20 cellular contexts compared by ENCODE assay signal in genomic region chr3:172259726-172260248, GRCh38.
DNase-seq lines count a peak whose midpoint lies in the region; TF ChIP-seq lines count a peak whose summit lies in the region.
"Had no signal": no experiment of that assay in that cellular context is flagged by ENCODE, and none has a peak within 500 bp of the region (broad histone marks: within the 10 kb centered on the region; RNA-seq: fewer than 3 reads in every experiment).

No MANE protein-coding gene starts in this region.

- DNase-seq in breast epithelium (ENCODE audit: low spot score in 2 of 2) (no peak), MCF 10A (ENCODE audit: unreplicated experiment) (no peak), colonic mucosa (no peak), osteocyte (ENCODE audit: extremely low spot score, unreplicated experiment) (no peak), type B pancreatic cell (ENCODE audit: extremely low spot score, unreplicated experiment) (no peak), NCI-H510A (lab: John Stamatoyannopoulos, UW) (no peak), dedifferentiated amniotic fluid mesenchymal stem cell (ENCODE audit: extremely low spot score) (no peak)
- no peak for DNase-seq in activated CD8-positive, alpha-beta memory T cell treated with anti-CD3 and anti-CD28 coated beads, Interleukin-2, amount 50 U/mL, for 48 hours
- DNase-seq: activated naive CD4-positive, alpha-beta T cell treated with anti-CD3 and anti-CD28 coated beads, Interleukin-2, amount 10 ng/mL, durations not matched to agents 7 days and 5 days; DMS79 treated with DMSO at 0.1 percent for 48 hours; foreskin keratinocyte; left lung; NCI-H2029; NCI-H524 treated with DMSO at 0.1 percent for 48 hours; stimulated activated CD4-positive, alpha-beta T cell treated with anti-CD3 and anti-CD28 coated beads, Interleukin-1b, Interleukin-23, amount 100 ng/mL, for 48 hours; T1000 had no signal

- no peak for TF ChIP-seq POLR2A in breast epithelium (IDR thresholded peaks at IDR 0.05)

- no peaks in the 10 kb centered on the region for H3K27me3 Mint-ChIP-seq in MCF 10A (ENCODE audit: insufficient read depth, unreplicated experiment)
- H3K27me3 Mint-ChIP-seq in osteocyte (ENCODE audit: unreplicated experiment), result no peaks in the 10 kb centered on the region
- no peaks in the 10 kb centered on the region for H3K27me3 Mint-ChIP-seq in type B pancreatic cell
- H3K27me3 Mint-ChIP-seq: activated naive CD4-positive, alpha-beta T cell treated with anti-CD3 and anti-CD28 coated beads, Interleukin-2, amount 10 ng/mL, durations not matched to agents 7 days and 5 days; progenitor cell of endocrine pancreas had no signal

- H3K27ac ChIP-seq in breast epithelium (peak overlapping the region; percentile 77 to 82), colonic mucosa (peak overlapping the region; percentile 4)
- H3K27ac ChIP-seq: foreskin keratinocyte, SJSA1 had no signal

- H3K36me3 ChIP-seq in breast epithelium (no peaks in the 10 kb centered on the region), colonic mucosa (no peaks in the 10 kb centered on the region)

- BruUV-seq in MCF 10A (replicated peaks; lab: Mats Ljungman, UMichigan), result no TSS peak

- intact Hi-C loops in breast epithelium (cut with DNase I; ENCODE audit: low total_unique reads) (no loop called here), MCF 10A (cut with micrococcal nuclease) (no loop called here), colonic mucosa (cut with DNase I) (no loop called here)

- H3K27ac Mint-ChIP-seq in MCF 10A (ENCODE audit: low read depth, unreplicated experiment) (no peak overlapping the region), osteocyte (ENCODE audit: unreplicated experiment) (peak overlapping the region; percentile 53), type B pancreatic cell (peak overlapping the region; percentile 46)
- H3K27ac Mint-ChIP-seq: activated naive CD4-positive, alpha-beta T cell treated with anti-CD3 and anti-CD28 coated beads, Interleukin-2, amount 10 ng/mL, durations not matched to agents 7 days and 5 days had no signal

- H3K4me1 ChIP-seq in breast epithelium (peaks cover 6 to 8% of the 10 kb centered on the region in 2 donors), colonic mucosa (no peaks in the 10 kb centered on the region)
- H3K4me1 ChIP-seq: foreskin keratinocyte, SJSA1 had no signal

- peaks cover 16% of the 10 kb centered on the region for H3K4me1 Mint-ChIP-seq in MCF 10A (ENCODE audit: insufficient read depth, unreplicated experiment)
- peaks cover 65% of the 10 kb centered on the region for H3K4me1 Mint-ChIP-seq in osteocyte (ENCODE audit: unreplicated experiment)
- peaks cover 38% of the 10 kb centered on the region for H3K4me1 Mint-ChIP-seq in type B pancreatic cell (ENCODE audit: unreplicated experiment)
- H3K4me1 Mint-ChIP-seq: activated naive CD4-positive, alpha-beta T cell treated with anti-CD3 and anti-CD28 coated beads, Interleukin-2, amount 10 ng/mL, durations not matched to agents 7 days and 5 days had no signal

- POLR2A ChIA-PET in MCF 10A (lab: Yijun Ruan, JAX), result interaction anchor here (0.9 to 1.6 kb wide), 3 partner anchors 9 to 58 kb away, joined by 3 to 5 read pairs (median 3); no protein-coding TSS in a partner anchor

- CTCF ChIA-PET in MCF 10A (lab: Yijun Ruan, JAX), result interaction anchor here (0.6 kb wide), 2 partner anchors 42 to 926 kb away, joined by 3 to 4 read pairs; no protein-coding TSS in a partner anchor

- TF ChIP-seq CTCF in breast epithelium (IDR thresholded peaks at IDR 0.05), result no peak
- TF ChIP-seq CTCF in MCF 10A (IDR thresholded peaks at IDR 0.05; ENCODE audit: unreplicated experiment), result no peak
- no peak for TF ChIP-seq CTCF in colonic mucosa (IDR thresholded peaks at IDR 0.05)
- no peak for TF ChIP-seq CTCF in osteocyte (IDR thresholded peaks at IDR 0.05)
- TF ChIP-seq CTCF in type B pancreatic cell (conservative IDR thresholded peaks at IDR 0.05), result no peak

- peaks cover 66% of the 10 kb centered on the region for H3K36me3 Mint-ChIP-seq in MCF 10A (ENCODE audit: insufficient read depth, unreplicated experiment)
- H3K36me3 Mint-ChIP-seq in osteocyte (ENCODE audit: unreplicated experiment), result peaks cover 41% of the 10 kb centered on the region
- peaks cover 26% of the 10 kb centered on the region for H3K36me3 Mint-ChIP-seq in type B pancreatic cell
- H3K36me3 Mint-ChIP-seq: activated naive CD4-positive, alpha-beta T cell treated with anti-CD3 and anti-CD28 coated beads, Interleukin-2, amount 10 ng/mL, durations not matched to agents 7 days and 5 days had no signal

- H3K9ac ChIP-seq in colonic mucosa (ENCODE audit: low read depth in 2 of 2, low read length in 2 of 2), result no peak overlapping the region

- no peak overlapping the region for H3K4me3 ChIP-seq in breast epithelium
- no peak overlapping the region for H3K4me3 ChIP-seq in colonic mucosa
- H3K4me3 ChIP-seq: left lung, SJSA1, testis had no signal

- H3K27me3 ChIP-seq in breast epithelium (no peaks in the 10 kb centered on the region), colonic mucosa (no peaks in the 10 kb centered on the region)
- H3K27me3 ChIP-seq: foreskin keratinocyte, left lung, SJSA1, testis had no signal

- H3K9me3 ChIP-seq in breast epithelium (no peaks in the 10 kb centered on the region), colonic mucosa (no peaks in the 10 kb centered on the region)
- H3K9me3 ChIP-seq: left lung, SJSA1, testis had no signal

- H3K9me3 Mint-ChIP-seq in MCF 10A (ENCODE audit: unreplicated experiment), result no peaks in the 10 kb centered on the region
- H3K9me3 Mint-ChIP-seq in osteocyte (ENCODE audit: unreplicated experiment), result no peaks in the 10 kb centered on the region
- H3K9me3 Mint-ChIP-seq in type B pancreatic cell, result no peaks in the 10 kb centered on the region
- H3K9me3 Mint-ChIP-seq: activated naive CD4-positive, alpha-beta T cell treated with anti-CD3 and anti-CD28 coated beads, Interleukin-2, amount 10 ng/mL, durations not matched to agents 7 days and 5 days; CD14-positive monocyte had no signal

- H3K4me3 Mint-ChIP-seq in MCF 10A (ENCODE audit: unreplicated experiment), result no peak overlapping the region
- H3K4me3 Mint-ChIP-seq in osteocyte (ENCODE audit: unreplicated experiment), result no peak overlapping the region
- no peak overlapping the region for H3K4me3 Mint-ChIP-seq in type B pancreatic cell
- H3K4me3 Mint-ChIP-seq: activated naive CD4-positive, alpha-beta T cell treated with anti-CD3 and anti-CD28 coated beads, Interleukin-2, amount 10 ng/mL, durations not matched to agents 7 days and 5 days; CD14-positive monocyte had no signal
